1 cellular context compared by ENCODE assay signal in genomic region chr19:7829162-7829520, GRCh38.
TF ChIP-seq lines count a peak whose summit lies in the region.

No MANE protein-coding gene starts in this region.

TF ChIP-seq in HepG2, 621 proteins besides CTCF, POLR2A, EP300 and RAD21:
- TF ChIP-seq SALL1 (CRISPR knock-in tag; IDR thresholded peaks at IDR 0.05) (0 out of 2 replicates have a peak, but pooled peaks have one; percentile 1), HNRNPUL1 (IDR thresholded peaks at IDR 0.05; ENCODE audit: low read depth, low read length) (no peak), ZNF777 (CRISPR knock-in tag; IDR thresholded peaks at IDR 0.05) (0 out of 2 replicates have a peak, but pooled peaks have one; percentile 40), ZNF24 (IDR thresholded peaks at IDR 0.05) (0 out of 2 replicates have a peak, but pooled peaks have one; percentile 41)
TF ChIP-seq in HepG2: peak in this region for 3.
